ENCODE assay signal across 23 cellular contexts in genomic region chr14:23387916-23388882, GRCh38. TPM values are rescaled to one million over a fixed set of nuclear protein-coding genes. Genes with fewer than 3 reads are reported as not detected.
DNase-seq lines count a peak whose midpoint lies in the region; ATAC-seq and TF ChIP-seq lines count a peak whose summit lies in the region.
"Had no signal": no experiment of that assay in that cellular context is flagged by ENCODE, and none has a peak within 500 bp of the region (broad histone marks: within the 10 kb centered on the region; RNA-seq: fewer than 3 reads in every experiment).

No MANE protein-coding gene starts in this region.

- CTCF ChIA-PET in IMR-90 (lab: Yijun Ruan, JAX), result no interaction called here
- CTCF ChIA-PET in activated CD4-positive, alpha-beta T cell treated with anti-CD3 and anti-CD28 coated beads, Interleukin-2, amount 10 ng/mL, durations not matched to agents 7 days and 5 days (lab: Charles Lee), result interaction anchor here (0.6 to 1.5 kb wide), 4 partner anchors 8 to 236 kb away, joined by 3 read pairs; no protein-coding TSS in a partner anchor

- no peak overlapping the region for H3K4me2 ChIP-seq in IMR-90 (ENCODE audit: low read depth, low read length)
- H3K4me2 ChIP-seq: A549, BLaER1 had no signal

- no peak overlapping the region for H4K91ac ChIP-seq in IMR-90 (ENCODE audit: insufficient read depth, low read depth, low read length)

- no peak overlapping the region for H3K18ac ChIP-seq in IMR-90 (ENCODE audit: low read depth, low read length)

- H3K27me3 ChIP-seq in right atrium auricular region, result no peaks in the 10 kb centered on the region
- H3K27me3 ChIP-seq in IMR-90 (ENCODE audit: control insufficient read depth, insufficient read depth, low read length), result peaks cover 38% of the 10 kb centered on the region
- H3K27me3 ChIP-seq in left ventricle myocardium inferior (ENCODE audit: low read depth), result peaks cover 13% of the 10 kb centered on the region
- H3K27me3 ChIP-seq: BLaER1 had no signal

- in situ Hi-C loops in IMR-90 (cut with MboI; ENCODE audit: low sequenced_read_pairs), result no loop called here

- ATAC-seq in Right ventricle myocardium inferior (no peak), IMR-90 (ENCODE audit: low read depth) (no peak)

- H3K9me3 ChIP-seq in right atrium auricular region, result no peaks in the 10 kb centered on the region
- H3K9me3 ChIP-seq in IMR-90 (ENCODE audit: control insufficient read depth, insufficient read depth, low read length), result no peaks in the 10 kb centered on the region
- no peaks in the 10 kb centered on the region for H3K9me3 ChIP-seq in left ventricle myocardium inferior (replicated peaks)
- H3K9me3 ChIP-seq: A549, BLaER1 had no signal

- H2BK20ac ChIP-seq in IMR-90 (ENCODE audit: low read depth, low read length), result no peak overlapping the region

- H3K4me1 ChIP-seq in right atrium auricular region (no peaks in the 10 kb centered on the region), IMR-90 (ENCODE audit: control insufficient read depth, insufficient read depth, low read length) (no peaks in the 10 kb centered on the region), left ventricle myocardium inferior (peaks cover 11% of the 10 kb centered on the region)
- H3K4me1 ChIP-seq: A549, BLaER1 had no signal

- dilution Hi-C loops in IMR-90 (cut with HindIII; ENCODE audit: low sequenced_read_pairs, unreplicated experiment), result no loop called here

- no peaks in the 10 kb centered on the region for H3K4me1 Mint-ChIP-seq in neural crest cell
- no peaks in the 10 kb centered on the region for H3K4me1 Mint-ChIP-seq in activated CD4-positive, alpha-beta T cell treated with anti-CD3 and anti-CD28 coated beads, Interleukin-2, amount 10 ng/mL, durations not matched to agents 7 days and 5 days
- H3K4me1 Mint-ChIP-seq: CD14-positive monocyte; CD4-positive, alpha-beta memory T cell; IgD-negative memory B cell had no signal

- H3K4me3 Mint-ChIP-seq in neural crest cell, result no peak overlapping the region
- H3K4me3 Mint-ChIP-seq in activated CD4-positive, alpha-beta T cell treated with anti-CD3 and anti-CD28 coated beads, Interleukin-2, amount 10 ng/mL, durations not matched to agents 7 days and 5 days, result no peak overlapping the region
- H3K4me3 Mint-ChIP-seq: CD14-positive monocyte; CD4-positive, alpha-beta memory T cell; IgD-negative memory B cell had no signal

- POLR2A ChIA-PET in IMR-90 (lab: Charles Lee; ENCODE audit: unreplicated experiment), result no interaction called here
- POLR2A ChIA-PET in activated CD4-positive, alpha-beta T cell treated with anti-CD3 and anti-CD28 coated beads, Interleukin-2, amount 10 ng/mL, durations not matched to agents 7 days and 5 days (lab: Charles Lee), result no interaction called here

- H3K27ac Mint-ChIP-seq in neural crest cell (ENCODE audit: unreplicated experiment), result peak overlapping the region; percentile 43
- H3K27ac Mint-ChIP-seq in activated CD4-positive, alpha-beta T cell treated with anti-CD3 and anti-CD28 coated beads, Interleukin-2, amount 10 ng/mL, durations not matched to agents 7 days and 5 days, result no peak overlapping the region
- H3K27ac Mint-ChIP-seq: CD14-positive monocyte, IgD-negative memory B cell had no signal

- H2AFZ ChIP-seq in IMR-90 (replicated peaks; ENCODE audit: low read length, poor library complexity), result no peak overlapping the region

- H2BK5ac ChIP-seq in IMR-90 (ENCODE audit: low read depth, low read length, poor library complexity, severe bottlenecking), result no peak overlapping the region

- no peaks in the 10 kb centered on the region for H3K36me3 Mint-ChIP-seq in neural crest cell (ENCODE audit: low read depth)
- no peaks in the 10 kb centered on the region for H3K36me3 Mint-ChIP-seq in activated CD4-positive, alpha-beta T cell treated with anti-CD3 and anti-CD28 coated beads, Interleukin-2, amount 10 ng/mL, durations not matched to agents 7 days and 5 days (ENCODE audit: low read depth)
- H3K36me3 Mint-ChIP-seq: CD14-positive monocyte; CD4-positive, alpha-beta memory T cell; IgD-negative memory B cell had no signal

- H3K9me1 ChIP-seq in IMR-90 (ENCODE audit: insufficient read depth, low read length), result no peaks in the 10 kb centered on the region

- TF ChIP-seq RAD21 in IMR-90 (IDR thresholded peaks at IDR 0.05; ENCODE audit: low read length), result no peak

- H3K56ac ChIP-seq in IMR-90 (ENCODE audit: extremely low read depth, insufficient read depth, low read length), result no peak overlapping the region

- no peak overlapping the region for H2BK120ac ChIP-seq in IMR-90 (ENCODE audit: low read depth, low read length)

- H2AK9ac ChIP-seq in IMR-90 (replicated peaks; ENCODE audit: low read depth, low read length, poor library complexity), result peak overlapping the region; percentile 37

- H4K8ac ChIP-seq in IMR-90 (ENCODE audit: low read depth in 2 of 2, low read length in 2 of 2), result no peak overlapping the region

- H3K4me3 ChIP-seq in right atrium auricular region (no peak overlapping the region), IMR-90 (ENCODE audit: insufficient read depth, low read depth, low read length) (no peak overlapping the region), left ventricle myocardium inferior (no peak overlapping the region)
- H3K4me3 ChIP-seq: A549, BLaER1 had no signal

- DNase-seq in Right ventricle myocardium inferior (ENCODE audit: missing footprints), result peak; percentile 57
- DNase-seq in right atrium auricular region (ENCODE audit: low spot score), result no peak
- DNase-seq in IMR-90, result no peak
- DNase-seq in left ventricle myocardium inferior, result no peak
- no peak for DNase-seq in neural crest cell (ENCODE audit: low read depth, low spot score)
- DNase-seq in GDM1 (lab: John Stamatoyannopoulos, UW), result no peak
- no peak for DNase-seq in NCI-H1417 treated with DMSO at 0.1 percent for 48 hours (lab: John Stamatoyannopoulos, UW)
- no peak for DNase-seq in activated CD4-positive, alpha-beta T cell treated with anti-CD3 and anti-CD28 coated beads, Interleukin-2, amount 10 ng/mL, durations not matched to agents 7 days and 5 days
- DNase-seq: AML-193; CD4-positive, alpha-beta memory T cell; DMS153; DMS79; GF-D8; HCEC 1CT had no signal

- TF ChIP-seq CTCF in right atrium auricular region (IDR thresholded peaks at IDR 0.05) (no peak), IMR-90 (conservative IDR thresholded peaks at IDR 0.05; ENCODE audit: low read depth, low read length) (no peak), left ventricle myocardium inferior (IDR thresholded peaks at IDR 0.05; ENCODE audit: borderline replicate concordance) (no peak), neural crest cell (conservative IDR thresholded peaks at IDR 0.05) (no peak)

- H3K14ac ChIP-seq in IMR-90 (replicated peaks; ENCODE audit: low read depth, low read length), result no peak overlapping the region

- H2BK15ac ChIP-seq in IMR-90 (ENCODE audit: low read depth, low read length), result no peak overlapping the region

- no peaks in the 10 kb centered on the region for H3K79me1 ChIP-seq in IMR-90 (ENCODE audit: low read depth in 1 of 2, low read length in 2 of 2)

- H3K4ac ChIP-seq in IMR-90 (ENCODE audit: low read depth, low read length), result no peak overlapping the region

- H3K27me3 Mint-ChIP-seq in neural crest cell (ENCODE audit: low read depth), result peaks cover 6% of the 10 kb centered on the region
- H3K27me3 Mint-ChIP-seq in activated CD4-positive, alpha-beta T cell treated with anti-CD3 and anti-CD28 coated beads, Interleukin-2, amount 10 ng/mL, durations not matched to agents 7 days and 5 days, result peaks cover 3% of the 10 kb centered on the region

- WGBS in IMR-90 (ENCODE audit: extremely low coverage in 2 of 2, insufficient read length in 1 of 2), 2 experiments, result 75% methylated on average over 14 of the region's 26 CpGs; no CpG with 5 or more reads in 1 of the 2 experiments

- H4K5ac ChIP-seq in IMR-90 (ENCODE audit: low read depth, low read length), result no peak overlapping the region

- H2AK5ac ChIP-seq in IMR-90 (ENCODE audit: low read depth, low read length), result no peak overlapping the region

- H3K9ac ChIP-seq in IMR-90 (ENCODE audit: low read depth, low read length), result no peak overlapping the region
- H3K9ac ChIP-seq: BLaER1 had no signal

- no TSS peak for BruUV-seq in IMR-90 (replicated peaks; lab: Mats Ljungman, UMichigan)

- no peaks in the 10 kb centered on the region for H3K9me3 Mint-ChIP-seq in neural crest cell
- no peaks in the 10 kb centered on the region for H3K9me3 Mint-ChIP-seq in activated CD4-positive, alpha-beta T cell treated with anti-CD3 and anti-CD28 coated beads, Interleukin-2, amount 10 ng/mL, durations not matched to agents 7 days and 5 days
- H3K9me3 Mint-ChIP-seq: CD14-positive monocyte; CD4-positive, alpha-beta memory T cell; IgD-negative memory B cell had no signal

- no peaks in the 10 kb centered on the region for H4K20me1 ChIP-seq in IMR-90 (ENCODE audit: insufficient read depth, low read length)
- H4K20me1 ChIP-seq: BLaER1 had no signal

- no peak for TF ChIP-seq POLR2A in IMR-90 (IDR thresholded peaks at IDR 0.05; ENCODE audit: low read depth, low read length)

- intact Hi-C loops in Right ventricle myocardium inferior (cut with DNase I), result no loop called here
- intact Hi-C loops in IMR-90 (cut with micrococcal nuclease), result no loop called here
- intact Hi-C loops in left ventricle myocardium inferior (cut with micrococcal nuclease), result no loop called here

- H3K23ac ChIP-seq in IMR-90 (ENCODE audit: low read depth, low read length), result no peak overlapping the region

- H3K36me3 ChIP-seq in right atrium auricular region, result peaks cover 96% of the 10 kb centered on the region
- H3K36me3 ChIP-seq in IMR-90 (ENCODE audit: control insufficient read depth, insufficient read depth, low read length), result no peaks in the 10 kb centered on the region
- H3K36me3 ChIP-seq in left ventricle myocardium inferior, result peaks cover 86% of the 10 kb centered on the region
- H3K36me3 ChIP-seq: BLaER1 had no signal

- no peak overlapping the region for H3K27ac ChIP-seq in right atrium auricular region
- no peak overlapping the region for H3K27ac ChIP-seq in IMR-90 (ENCODE audit: insufficient read depth, low read length)
- H3K27ac ChIP-seq in left ventricle myocardium inferior (replicated peaks), result peak overlapping the region; percentile 40
- H3K27ac ChIP-seq: 22Rv1, A549, BLaER1, HL-60 had no signal

RNA-seq across cellular contexts. Expression of gene CMTM5, which starts 11.4 kb away (rescaled TPM):
- total RNA-seq in Right ventricle myocardium inferior (0.92 TPM), right atrium auricular region (not detected), IMR-90 (2012; rRNA removed) (not detected in 2 replicates), left ventricle myocardium inferior (1.0 TPM), neural crest cell (2.0 and 3.1 TPM in 2 replicates)
- polyA plus RNA-seq in IMR-90 (2012; rRNA removed), result 0.07 and 0.11 TPM in 2 replicates
- polyA plus RNA-seq in IMR-90 (2012; cell fraction: cytosol; rRNA removed), result 0.27 TPM in 1 of 2 replicates, not detected in the other
- polyA plus RNA-seq in IMR-90 (2012; cell fraction: nucleus; rRNA removed; ENCODE audit: low replicate concordance), result 0.23 and 0.30 TPM in 2 replicates
- total RNA-seq in activated CD4-positive, alpha-beta T cell treated with anti-CD3 and anti-CD28 coated beads, Interleukin-2, amount 10 ng/mL, durations not matched to agents 7 days and 5 days, result not detected
- total RNA-seq: CD4-positive, alpha-beta memory T cell; Daoy; H4 had no signal
- polyA plus RNA-seq: A549; CD4-positive, alpha-beta memory T cell had no signal

RNA-seq across cellular contexts. Expression of gene IL25, which starts 15.6 kb away (rescaled TPM):
- total RNA-seq in Right ventricle myocardium inferior (not detected), right atrium auricular region (not detected), IMR-90 (2012; rRNA removed) (not detected in 2 replicates), left ventricle myocardium inferior (not detected), neural crest cell (not detected in 2 replicates)
- not detected in 2 replicates for polyA plus RNA-seq in IMR-90 (2012; rRNA removed)
- polyA plus RNA-seq in IMR-90 (2012; cell fraction: cytosol; rRNA removed), result not detected in 2 replicates
- polyA plus RNA-seq in IMR-90 (2012; cell fraction: nucleus; rRNA removed; ENCODE audit: low replicate concordance), result not detected in 2 replicates
- total RNA-seq in activated CD4-positive, alpha-beta T cell treated with anti-CD3 and anti-CD28 coated beads, Interleukin-2, amount 10 ng/mL, durations not matched to agents 7 days and 5 days, result not detected
- total RNA-seq: CD4-positive, alpha-beta memory T cell; Daoy; H4; HT1080 had no signal
- polyA plus RNA-seq: A549; CD14-positive monocyte; CD4-positive, alpha-beta memory T cell; IgD-negative memory B cell had no signal

RNA-seq across cellular contexts. Expression of gene MYH6, which starts 19.9 kb away (rescaled TPM):
- total RNA-seq in Right ventricle myocardium inferior (3,910 TPM), right atrium auricular region (over 10,000 TPM in 1 of 2 donors, 1,000 to 10,000 TPM in 1; 8,253 to 13,240 TPM), IMR-90 (2012; rRNA removed) (not detected in 2 replicates), left ventricle myocardium inferior (1,823 TPM), neural crest cell (not detected in 2 replicates)
- polyA plus RNA-seq in IMR-90 (2012; rRNA removed), result not detected in 2 replicates
- polyA plus RNA-seq in IMR-90 (2012; cell fraction: cytosol; rRNA removed), result not detected in 2 replicates
- polyA plus RNA-seq in IMR-90 (2012; cell fraction: nucleus; rRNA removed; ENCODE audit: low replicate concordance), result not detected in 2 replicates
- total RNA-seq in activated CD4-positive, alpha-beta T cell treated with anti-CD3 and anti-CD28 coated beads, Interleukin-2, amount 10 ng/mL, durations not matched to agents 7 days and 5 days, result under 1 TPM; 0.07 to 0.08 TPM
- total RNA-seq: CD4-positive, alpha-beta memory T cell; Daoy; H4; HT1080 had no signal
- polyA plus RNA-seq: A549; CD14-positive monocyte; CD4-positive, alpha-beta memory T cell; IgD-negative memory B cell had no signal

RNA-seq across cellular contexts. Expression of gene EFS, which starts 23.2 kb away (rescaled TPM):
- total RNA-seq in Right ventricle myocardium inferior (4.0 TPM), right atrium auricular region (1 to 10 TPM; 4.1 to 6.3 TPM), IMR-90 (2012; rRNA removed) (2.2 and 2.5 TPM in 2 replicates), left ventricle myocardium inferior (3.6 TPM), neural crest cell (100 and 104 TPM in 2 replicates)
- 11.6 and 13.3 TPM in 2 replicates for polyA plus RNA-seq in IMR-90 (2012; rRNA removed)
- polyA plus RNA-seq in IMR-90 (2012; cell fraction: cytosol; rRNA removed), result 7.2 and 13.1 TPM in 2 replicates
- 34.4 and 64.4 TPM in 2 replicates for polyA plus RNA-seq in IMR-90 (2012; cell fraction: nucleus; rRNA removed; ENCODE audit: low replicate concordance)
- total RNA-seq in activated CD4-positive, alpha-beta T cell treated with anti-CD3 and anti-CD28 coated beads, Interleukin-2, amount 10 ng/mL, durations not matched to agents 7 days and 5 days, result not detected
- total RNA-seq: CD4-positive, alpha-beta memory T cell; H4; HT1080 had no signal
- polyA plus RNA-seq: A549; CD14-positive monocyte; CD4-positive, alpha-beta memory T cell; IgD-negative memory B cell had no signal

RNA-seq across cellular contexts. Expression of gene SLC22A17, which starts 35.5 kb away (rescaled TPM):
- total RNA-seq in Right ventricle myocardium inferior (10.1 TPM), right atrium auricular region (10 to 100 TPM; 29.4 to 47.0 TPM), IMR-90 (2012; rRNA removed) (6.4 and 6.6 TPM in 2 replicates), left ventricle myocardium inferior (9.7 TPM), neural crest cell (39.4 and 42.4 TPM in 2 replicates)
- 35.6 and 36.0 TPM in 2 replicates for polyA plus RNA-seq in IMR-90 (2012; rRNA removed)
- 17.0 and 43.1 TPM in 2 replicates for polyA plus RNA-seq in IMR-90 (2012; cell fraction: cytosol; rRNA removed)
- 161 and 357 TPM in 2 replicates for polyA plus RNA-seq in IMR-90 (2012; cell fraction: nucleus; rRNA removed; ENCODE audit: low replicate concordance)
- 1 to 10 TPM; 3.0 to 3.4 TPM for total RNA-seq in activated CD4-positive, alpha-beta T cell treated with anti-CD3 and anti-CD28 coated beads, Interleukin-2, amount 10 ng/mL, durations not matched to agents 7 days and 5 days
- polyA plus RNA-seq: CD14-positive monocyte had no signal

Comparison
In these comparisons a context has a peak if more than half of its experiments do, and no peak if none do; other contexts are left out.
1. RNA of gene MYH6, which starts 19.9 kb away (total RNA-seq): 8,253 to 13,240 TPM in right atrium auricular region, 3,910 TPM in Right ventricle myocardium inferior (single experiment) and 1,823 TPM in left ventricle myocardium inferior (single experiment); 0.07 to 0.08 TPM in activated CD4-positive, alpha-beta T cell treated with anti-CD3 and anti-CD28 coated beads, Interleukin-2, amount 10 ng/mL, durations not matched to agents 7 days and 5 days, not detected in IMR-90 and not detected in neural crest cell; every median in the first group is over 1,000 times any median in the second.